19 cellular contexts compared by ENCODE assay signal in genomic region chr19:57437931-57438330, GRCh38. TPM values are rescaled to one million over a fixed set of nuclear protein-coding genes. Genes with fewer than 3 reads are reported as not detected.
"Had no signal": no experiment of that assay in that cellular context is flagged by ENCODE, and none has a peak within 500 bp of the region (broad histone marks: within the 10 kb centered on the region; RNA-seq: fewer than 3 reads in every experiment).

No MANE protein-coding gene starts in this region.

- H3K4me3 Mint-ChIP-seq: activated CD4-positive, alpha-beta memory T cell treated with anti-CD3 and anti-CD28 coated beads for 36 hours; natural killer cell treated with Interleukin-12 subunit alpha and Interleukin-12 subunit beta and Interleukin-15 and Interleukin-18, amount 100 ng/mL, for 72 hours; stimulated activated naive CD8-positive, alpha-beta T cell treated with anti-CD3 and anti-CD28 coated beads, Interleukin-15, amount 100 ng/mL, for 72 hours; T-helper 17 cell had no signal

- ATAC-seq: foreskin keratinocyte; natural killer cell treated with Interleukin-12 subunit alpha and Interleukin-12 subunit beta and Interleukin-15 and Interleukin-18, amount 100 ng/mL, for 72 hours; pancreas; psoas muscle; stimulated activated naive CD8-positive, alpha-beta T cell treated with anti-CD3 and anti-CD28 coated beads, Interleukin-15, amount 100 ng/mL, for 72 hours; T-helper 17 cell had no signal

- H3K36me3 ChIP-seq: neutrophil, pancreas, right atrium auricular region had no signal

- H3K9me3 ChIP-seq: pancreas, right atrium auricular region had no signal

- H3K27ac ChIP-seq: foreskin keratinocyte, neutrophil, pancreas, psoas muscle, right atrium auricular region, tibial artery had no signal

- FAIRE-seq: pancreas, urothelium cell line had no signal

- DNase-seq: activated CD4-positive, alpha-beta memory T cell treated with anti-CD3 and anti-CD28 coated beads for 36 hours; activated CD4-positive, alpha-beta T cell treated with anti-CD3 and anti-CD28 coated beads for 48 hours; activated naive CD4-positive, alpha-beta T cell treated with Interleukin-2 at 50 U/mL for 16 hours; activated T-cell treated with anti-CD3 and anti-CD28 coated beads, Interleukin-2, amount 50 U/mL, for 48 hours; amygdala; glutamatergic neuron; hippocampal formation; pancreas; psoas muscle; stimulated activated CD4-positive, alpha-beta T cell treated with anti-CD3 and anti-CD28 coated beads, Interleukin-4, amount 100 ng/mL, for 4 hours; stimulated activated naive CD8-positive, alpha-beta T cell treated with anti-CD3 and anti-CD28 coated beads, Interleukin-15, amount 100 ng/mL, for 72 hours; T-helper 17 cell; tibial artery had no signal

- H3K4me3 ChIP-seq: pancreas, psoas muscle, right atrium auricular region, tibial artery had no signal

- H3K27ac Mint-ChIP-seq: activated CD4-positive, alpha-beta memory T cell treated with anti-CD3 and anti-CD28 coated beads for 36 hours; natural killer cell treated with Interleukin-12 subunit alpha and Interleukin-12 subunit beta and Interleukin-15 and Interleukin-18, amount 100 ng/mL, for 72 hours; stimulated activated naive CD8-positive, alpha-beta T cell treated with anti-CD3 and anti-CD28 coated beads, Interleukin-15, amount 100 ng/mL, for 72 hours; T-helper 17 cell had no signal

- H3K27me3 Mint-ChIP-seq: activated CD4-positive, alpha-beta memory T cell treated with anti-CD3 and anti-CD28 coated beads for 36 hours; natural killer cell treated with Interleukin-12 subunit alpha and Interleukin-12 subunit beta and Interleukin-15 and Interleukin-18, amount 100 ng/mL, for 72 hours; stimulated activated naive CD8-positive, alpha-beta T cell treated with anti-CD3 and anti-CD28 coated beads, Interleukin-15, amount 100 ng/mL, for 72 hours; T-helper 17 cell had no signal

- H3K27me3 ChIP-seq: foreskin keratinocyte, neutrophil, pancreas, right atrium auricular region, tibial artery had no signal

RNA-seq across cellular contexts. Expression of gene VN1R1, which starts 19.0 kb away (rescaled TPM):
- total RNA-seq: epithelial cell of proximal tubule, T-helper 17 cell had no signal
